In the genomic region with DNA sequence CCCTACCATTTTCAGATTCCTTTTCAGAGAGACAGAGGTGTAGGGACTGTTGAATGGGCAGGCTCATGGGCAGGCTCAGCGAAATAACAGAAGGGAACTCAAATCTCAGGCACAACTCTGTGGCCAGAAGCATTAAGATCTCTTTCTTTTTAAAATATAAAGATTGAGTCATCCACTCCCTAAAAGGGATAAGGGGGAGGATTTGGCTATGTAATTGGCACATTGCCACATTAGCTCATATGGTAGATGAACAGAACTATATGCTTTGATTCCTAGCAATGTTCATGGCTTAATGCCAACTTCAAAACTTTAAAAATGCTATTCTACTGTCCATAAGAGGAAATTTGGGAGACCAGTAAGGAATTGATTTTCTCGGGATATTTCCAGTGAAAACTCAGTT, we compare ENCODE assay signal across 20 cellular contexts. TPM values are rescaled to one million over a fixed set of nuclear protein-coding genes. Genes with fewer than 3 reads are reported as not detected.
DNase-seq lines count a peak whose midpoint lies in the region; ATAC-seq and TF ChIP-seq lines count a peak whose summit lies in the region.
"Had no signal": no experiment of that assay in that cellular context is flagged by ENCODE, and none has a peak within 500 bp of the region (broad histone marks: within the 10 kb centered on the region; RNA-seq: fewer than 3 reads in every experiment).

No MANE protein-coding gene starts in this region.

- H3K36me3 ChIP-seq in PC-3 (ENCODE audit: low read depth, low read length) (no peaks in the 10 kb centered on the region), upper lobe of right lung (no peaks in the 10 kb centered on the region)
- H3K36me3 ChIP-seq: lower lobe of right lung, MG63, pancreas had no signal

- no peak for TF ChIP-seq CTCF in PC-3 (conservative IDR thresholded peaks at IDR 0.05; ENCODE audit: low read depth, low read length)
- TF ChIP-seq CTCF in chondrocyte (IDR thresholded peaks at IDR 0.05) = no peak
- no peak for TF ChIP-seq CTCF in upper lobe of right lung (IDR thresholded peaks at IDR 0.05)

- H2AFZ ChIP-seq in PC-3 (ENCODE audit: low read length) = no peak overlapping the region

- no peaks in the 10 kb centered on the region for H3K36me3 Mint-ChIP-seq in chondrocyte (ENCODE audit: low read depth)
- H3K36me3 Mint-ChIP-seq: activated naive CD4-positive, alpha-beta T cell treated with anti-CD3 and anti-CD28 coated beads, Interleukin-2, amount 50 U/mL, for 72 hours; naive B cell had no signal

- intact Hi-C loops in PC-3 (cut with micrococcal nuclease) (no loop called here), upper lobe of right lung (cut with DNase I) (no loop called here)

- no peaks in the 10 kb centered on the region for H3F3A ChIP-seq in PC-3 (ENCODE audit: low read length, unreplicated experiment)

- no peaks in the 10 kb centered on the region for H3K9me2 ChIP-seq in PC-3 (replicated peaks; ENCODE audit: low read length)

- CTCF ChIA-PET in PC-3 (lab: Charles Lee) = no interaction called here

- H3K9me3 Mint-ChIP-seq in chondrocyte (ENCODE audit: low read depth) = no peaks in the 10 kb centered on the region
- H3K9me3 Mint-ChIP-seq: activated naive CD4-positive, alpha-beta T cell treated with anti-CD3 and anti-CD28 coated beads, Interleukin-2, amount 50 U/mL, for 72 hours; naive B cell had no signal

- H3K27ac ChIP-seq in PC-3 (ENCODE audit: low read length) = no peak overlapping the region
- no peak overlapping the region for H3K27ac ChIP-seq in upper lobe of right lung
- H3K27ac ChIP-seq: lower lobe of right lung, pancreas had no signal

- no peak overlapping the region for H3K9ac ChIP-seq in PC-3 (ENCODE audit: low read length)

- no peak overlapping the region for H3K4me3 ChIP-seq in PC-3 (ENCODE audit: low read length)
- no peak overlapping the region for H3K4me3 ChIP-seq in upper lobe of right lung
- H3K4me3 ChIP-seq: lower lobe of right lung, MG63, pancreas had no signal

- H3K79me2 ChIP-seq in PC-3 (ENCODE audit: low read length) = no peaks in the 10 kb centered on the region

- H3K4me1 ChIP-seq in PC-3 (ENCODE audit: insufficient read depth, low read length) = no peaks in the 10 kb centered on the region
- H3K4me1 ChIP-seq in upper lobe of right lung = no peaks in the 10 kb centered on the region
- H3K4me1 ChIP-seq: lower lobe of right lung, pancreas had no signal

- POLR2A ChIA-PET in PC-3 (lab: Charles Lee; ENCODE audit: unreplicated experiment) = no interaction called here

- H3K27me3 Mint-ChIP-seq in chondrocyte (ENCODE audit: low read depth) = peaks cover 20% of the 10 kb centered on the region

- no TSS peak for BruUV-seq in PC-3 (replicated peaks; lab: Mats Ljungman, UMichigan)

- peaks cover 19% of the 10 kb centered on the region for H3K4me1 Mint-ChIP-seq in chondrocyte (ENCODE audit: low read depth)
- H3K4me1 Mint-ChIP-seq: naive B cell had no signal

- H3K9me3 ChIP-seq in PC-3 (ENCODE audit: low read length) = no peaks in the 10 kb centered on the region
- H3K9me3 ChIP-seq in upper lobe of right lung = no peaks in the 10 kb centered on the region
- H3K9me3 ChIP-seq: lower lobe of right lung, MG63, pancreas had no signal

- no peak for ATAC-seq in PC-3
- ATAC-seq in upper lobe of right lung = no peak
- ATAC-seq: activated naive CD4-positive, alpha-beta T cell treated with anti-CD3 and anti-CD28 coated beads, Interleukin-2, amount 50 U/mL, for 72 hours; HepG2; lower lobe of right lung had no signal

- H3K4me3 Mint-ChIP-seq in chondrocyte (ENCODE audit: unreplicated experiment) = no peak overlapping the region
- H3K4me3 Mint-ChIP-seq: naive B cell had no signal

- no peaks in the 10 kb centered on the region for H4K20me1 ChIP-seq in PC-3 (ENCODE audit: low read length)

- H3K4me2 ChIP-seq in PC-3 (ENCODE audit: low read length) = no peak overlapping the region

- peak overlapping the region; percentile 70 for H3K27ac Mint-ChIP-seq in chondrocyte (ENCODE audit: unreplicated experiment)
- H3K27ac Mint-ChIP-seq: activated naive CD4-positive, alpha-beta T cell treated with anti-CD3 and anti-CD28 coated beads, Interleukin-2, amount 50 U/mL, for 72 hours; naive B cell had no signal

- peak; percentile 32 for DNase-seq in EL
- DNase-seq in PC-3 = peak; percentile 18
- DNase-seq in chondrocyte (ENCODE audit: low spot score) = no peak
- peak; percentile 64 for DNase-seq in iris pigment epithelial cell (ENCODE audit: low read depth)
- DNase-seq in midbrain (lab: John Stamatoyannopoulos, UW) = no peak
- DNase-seq in GM19238 (ENCODE audit: insufficient read length, low spot score) = no peak
- no peak for DNase-seq in upper lobe of right lung
- no peak for DNase-seq in mesenteric fat pad (ENCODE audit: low spot score)
- DNase-seq: activated CD4-positive, alpha-beta T cell treated with anti-CD3 and anti-CD28 coated beads, Interleukin-2, amount 50 U/mL, for 4 hours; activated T-cell treated with anti-CD3 and anti-CD28 coated beads, Interleukin-2, amount 50 U/mL, for 1 hour; caudate nucleus; lower lobe of right lung; MG63; naive B cell; NCI-H187 treated with DMSO at 0.1 percent for 48 hours; pancreas; RPMI8226; stimulated activated CD4-positive, alpha-beta T cell treated with anti-CD3 and anti-CD28 coated beads, Interleukin-4, amount 100 ng/mL, for 1 hour had no signal

- peaks cover 41% of the 10 kb centered on the region for H3K27me3 ChIP-seq in PC-3 (ENCODE audit: low read length)
- no peaks in the 10 kb centered on the region for H3K27me3 ChIP-seq in upper lobe of right lung
- H3K27me3 ChIP-seq: MG63, pancreas had no signal

RNA-seq across cellular contexts. Expression of a gene that starts 53.8 kb away (rescaled TPM):
- total RNA-seq in PC-3 (2014; rRNA removed) = 0.06 TPM in 1 of 2 replicates, not detected in the other
- not detected in 3 replicates for total RNA-seq in chondrocyte
- total RNA-seq in upper lobe of right lung = 0.81 TPM
- total RNA-seq in mesenteric fat pad = not detected
- total RNA-seq: activated naive CD4-positive, alpha-beta T cell treated with anti-CD3 and anti-CD28 coated beads, Interleukin-2, amount 50 U/mL, for 72 hours; HepG2 had no signal

Comparison
In these comparisons a context has a peak if more than half of its experiments do, and no peak if none do; other contexts are left out.
1. DNase-seq: peak in EL (single experiment), PC-3 (single experiment) and iris pigment epithelial cell (single experiment); none in chondrocyte (single experiment), midbrain (single experiment), GM19238 (single experiment), upper lobe of right lung (single experiment) and mesenteric fat pad (single experiment).